Comparison of ENCODE assay signal across 1 cellular context in the genomic region with DNA sequence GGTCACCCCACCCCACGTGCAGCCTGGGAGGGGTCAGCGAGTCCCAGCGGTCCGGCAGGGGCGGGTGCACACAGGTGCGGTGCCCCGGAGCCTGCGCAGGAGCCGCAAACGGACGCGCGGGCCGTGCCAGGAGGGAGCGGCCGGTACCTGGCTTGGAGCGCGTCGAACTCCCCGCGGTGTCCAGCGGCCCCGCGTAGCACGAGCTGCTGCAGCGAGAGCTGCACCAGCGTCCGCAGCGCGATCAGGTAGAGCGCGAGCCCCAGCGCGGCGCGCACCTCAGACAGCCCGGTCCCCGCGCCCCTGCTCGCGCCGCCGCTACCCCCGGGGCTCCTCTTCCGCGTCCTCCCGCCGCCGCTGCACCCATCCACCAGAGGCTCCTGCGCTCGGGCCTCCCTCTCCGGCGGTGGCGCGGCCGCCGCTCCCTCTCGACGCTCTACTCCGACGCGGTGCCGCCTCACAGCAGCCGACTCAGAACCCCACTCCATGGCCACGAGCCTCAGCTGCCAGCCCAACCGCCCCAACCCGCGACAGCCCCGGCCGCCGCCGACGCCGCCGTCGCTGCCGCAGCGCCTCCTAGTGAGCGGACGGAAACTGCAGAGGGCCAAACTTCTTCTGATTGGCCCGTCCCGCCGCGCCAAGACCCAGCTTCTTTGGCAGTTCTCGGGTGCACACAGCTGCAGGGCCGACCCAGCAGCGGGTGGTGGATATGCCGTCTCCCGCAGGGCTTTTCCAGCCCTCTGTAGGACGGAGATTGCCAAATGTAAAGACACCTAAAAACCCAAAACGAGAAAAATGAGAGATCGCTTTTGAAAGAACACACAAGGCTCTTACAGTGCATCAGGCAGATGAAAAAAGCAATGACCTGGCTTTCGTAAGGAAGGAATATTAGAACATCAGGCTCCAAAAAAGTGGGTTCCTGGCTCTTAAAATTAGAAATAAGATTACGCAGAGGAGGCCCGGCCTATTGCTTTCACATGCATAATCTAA.
A peak's percentile ranks its signal among the peaks of the same experiment; 100 is the strongest.
TF ChIP-seq lines count a peak whose summit lies in the region.

A gene with protein sequence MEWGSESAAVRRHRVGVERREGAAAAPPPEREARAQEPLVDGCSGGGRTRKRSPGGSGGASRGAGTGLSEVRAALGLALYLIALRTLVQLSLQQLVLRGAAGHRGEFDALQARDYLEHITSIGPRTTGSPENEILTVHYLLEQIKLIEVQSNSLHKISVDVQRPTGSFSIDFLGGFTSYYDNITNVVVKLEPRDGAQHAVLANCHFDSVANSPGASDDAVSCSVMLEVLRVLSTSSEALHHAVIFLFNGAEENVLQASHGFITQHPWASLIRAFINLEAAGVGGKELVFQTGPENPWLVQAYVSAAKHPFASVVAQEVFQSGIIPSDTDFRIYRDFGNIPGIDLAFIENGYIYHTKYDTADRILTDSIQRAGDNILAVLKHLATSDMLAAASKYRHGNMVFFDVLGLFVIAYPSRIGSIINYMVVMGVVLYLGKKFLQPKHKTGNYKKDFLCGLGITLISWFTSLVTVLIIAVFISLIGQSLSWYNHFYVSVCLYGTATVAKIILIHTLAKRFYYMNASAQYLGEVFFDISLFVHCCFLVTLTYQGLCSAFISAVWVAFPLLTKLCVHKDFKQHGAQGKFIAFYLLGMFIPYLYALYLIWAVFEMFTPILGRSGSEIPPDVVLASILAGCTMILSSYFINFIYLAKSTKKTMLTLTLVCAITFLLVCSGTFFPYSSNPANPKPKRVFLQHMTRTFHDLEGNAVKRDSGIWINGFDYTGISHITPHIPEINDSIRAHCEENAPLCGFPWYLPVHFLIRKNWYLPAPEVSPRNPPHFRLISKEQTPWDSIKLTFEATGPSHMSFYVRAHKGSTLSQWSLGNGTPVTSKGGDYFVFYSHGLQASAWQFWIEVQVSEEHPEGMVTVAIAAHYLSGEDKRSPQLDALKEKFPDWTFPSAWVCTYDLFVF (minus strand): TSS at position 575 of the 987 bp plus-strand sequence. CDS start 90 bp downstream, at position 485.

TF ChIP-seq in PFSK-1, 5 proteins besides CTCF, POLR2A, EP300 and RAD21:
- TF ChIP-seq, protein P1, sequence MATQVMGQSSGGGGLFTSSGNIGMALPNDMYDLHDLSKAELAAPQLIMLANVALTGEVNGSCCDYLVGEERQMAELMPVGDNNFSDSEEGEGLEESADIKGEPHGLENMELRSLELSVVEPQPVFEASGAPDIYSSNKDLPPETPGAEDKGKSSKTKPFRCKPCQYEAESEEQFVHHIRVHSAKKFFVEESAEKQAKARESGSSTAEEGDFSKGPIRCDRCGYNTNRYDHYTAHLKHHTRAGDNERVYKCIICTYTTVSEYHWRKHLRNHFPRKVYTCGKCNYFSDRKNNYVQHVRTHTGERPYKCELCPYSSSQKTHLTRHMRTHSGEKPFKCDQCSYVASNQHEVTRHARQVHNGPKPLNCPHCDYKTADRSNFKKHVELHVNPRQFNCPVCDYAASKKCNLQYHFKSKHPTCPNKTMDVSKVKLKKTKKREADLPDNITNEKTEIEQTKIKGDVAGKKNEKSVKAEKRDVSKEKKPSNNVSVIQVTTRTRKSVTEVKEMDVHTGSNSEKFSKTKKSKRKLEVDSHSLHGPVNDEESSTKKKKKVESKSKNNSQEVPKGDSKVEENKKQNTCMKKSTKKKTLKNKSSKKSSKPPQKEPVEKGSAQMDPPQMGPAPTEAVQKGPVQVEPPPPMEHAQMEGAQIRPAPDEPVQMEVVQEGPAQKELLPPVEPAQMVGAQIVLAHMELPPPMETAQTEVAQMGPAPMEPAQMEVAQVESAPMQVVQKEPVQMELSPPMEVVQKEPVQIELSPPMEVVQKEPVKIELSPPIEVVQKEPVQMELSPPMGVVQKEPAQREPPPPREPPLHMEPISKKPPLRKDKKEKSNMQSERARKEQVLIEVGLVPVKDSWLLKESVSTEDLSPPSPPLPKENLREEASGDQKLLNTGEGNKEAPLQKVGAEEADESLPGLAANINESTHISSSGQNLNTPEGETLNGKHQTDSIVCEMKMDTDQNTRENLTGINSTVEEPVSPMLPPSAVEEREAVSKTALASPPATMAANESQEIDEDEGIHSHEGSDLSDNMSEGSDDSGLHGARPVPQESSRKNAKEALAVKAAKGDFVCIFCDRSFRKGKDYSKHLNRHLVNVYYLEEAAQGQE (IDR thresholded peaks at IDR 0.05; ENCODE audit: insufficient read depth in 1 of 2, low read depth in 2 of 2, low read length in 2 of 2) = no peak
- TF ChIP-seq FOXP2 (optimal IDR thresholded peaks at IDR 0.05; ENCODE audit: borderline replicate concordance, extremely low read depth, extremely low read length, insufficient read depth) = peak; percentile 3
- TF ChIP-seq SIN3A (IDR thresholded peaks at IDR 0.05; ENCODE audit: borderline replicate concordance, insufficient read depth, low read length) = no peak
- 0 out of 2 replicates have a peak, but pooled peaks have one; percentile 40 for TF ChIP-seq POLR2AphosphoS5 (IDR thresholded peaks at IDR 0.05; ENCODE audit: low read depth, low read length)
- TF ChIP-seq TAF1 (IDR thresholded peaks at IDR 0.05; ENCODE audit: borderline replicate concordance, insufficient read depth, low read length) = no peak
